24 cellular contexts compared by ENCODE assay signal in the genomic region with DNA sequence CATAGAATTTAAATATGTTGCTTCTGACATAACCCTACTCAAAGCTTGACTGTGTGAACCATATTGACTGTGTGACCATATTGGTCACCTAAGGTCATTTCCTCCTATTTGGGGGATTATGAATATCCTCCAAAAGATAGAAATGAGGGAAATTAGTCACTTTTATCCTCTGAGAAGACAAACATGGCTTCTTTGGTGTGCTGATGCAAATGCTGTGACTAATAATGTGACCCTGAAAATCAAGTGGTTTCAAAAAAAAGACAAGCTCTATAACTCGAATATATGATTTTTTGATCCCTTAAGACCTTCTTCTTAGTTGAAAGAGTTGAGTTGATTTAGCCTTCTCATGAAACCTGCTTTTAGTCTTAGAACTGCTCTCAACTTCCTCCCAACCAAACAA. TPM values are rescaled to one million over a fixed set of nuclear protein-coding genes. Genes with fewer than 3 reads are reported as not detected.
"Had no signal": no experiment of that assay in that cellular context is flagged by ENCODE, and none has a peak within 500 bp of the region (broad histone marks: within the 10 kb centered on the region; RNA-seq: fewer than 3 reads in every experiment).

No MANE protein-coding gene starts in this region.

- H3K36me3 ChIP-seq: MG63, SJCRH30 had no signal

- H3K9me3 ChIP-seq: MG63, SJCRH30 had no signal

- ATAC-seq: HepG2, Panc1, PC-3, SK-N-SH treated with all-trans-retinoic acid at 6 μM for 48 hours had no signal

- H3K27me3 ChIP-seq: MG63, SJCRH30 had no signal

- H3K4me3 ChIP-seq: MG63, SJCRH30 had no signal

- H3K4me1 ChIP-seq: SJCRH30 had no signal

- FAIRE-seq: HepG2 had no signal

- DNase-seq: IMR-90, Karpas-422, KG1, MG63, NCI-H1092, NCI-H1105 treated with DMSO at 0.1 percent for 48 hours, NCI-H1417 treated with DMSO at 0.1 percent for 48 hours, NCI-H146, NCI-H1694 treated with DMSO at 0.1 percent for 48 hours, NCI-H1930, NCI-H2081, NCI-H2107, NCI-H2227 treated with DMSO at 0.1 percent for 48 hours, NCI-H524 treated with DMSO at 0.1 percent for 48 hours, NCI-H69, NCI-H774, PC-3, SHP77, SJCRH30 had no signal

- H3K27ac ChIP-seq: RWPE1, SJCRH30 had no signal

RNA-seq across cellular contexts. Expression of a gene that starts 49.9 kb away (rescaled TPM):
- total RNA-seq: OCI-LY7 had no signal
